ENCODE assay signal across 9 cellular contexts in genomic region chr4:24032371-24032989, GRCh38.
DNase-seq lines count a peak whose midpoint lies in the region; ATAC-seq lines count a peak whose summit lies in the region.
"Had no signal": no experiment of that assay in that cellular context is flagged by ENCODE, and none has a peak within 500 bp of the region (broad histone marks: within the 10 kb centered on the region; RNA-seq: fewer than 3 reads in every experiment).

No MANE protein-coding gene starts in this region.

- H3K9me3 ChIP-seq in SJCRH30 (replicated peaks), result no peaks in the 10 kb centered on the region

- DNase-seq in AG08396 (ENCODE audit: low spot score) (peak; percentile 17), SJCRH30 (peak; percentile 13 to 37), islet precursor cell (peak; percentile 61), hypothalamus (lab: John Stamatoyannopoulos, UW) (no peak), DMS153 (lab: John Stamatoyannopoulos, UW) (no peak)
- DNase-seq in stimulated activated CD4-positive, alpha-beta T cell treated with anti-CD3 and anti-CD28 coated beads, Interleukin-4, amount 100 ng/mL, for 4 hours, result no peak

- H3K27me3 ChIP-seq in SJCRH30, result no peaks in the 10 kb centered on the region

- no peaks in the 10 kb centered on the region for H3K4me1 ChIP-seq in SJCRH30

- ATAC-seq in GM21786 (IDR thresholded peaks at IDR 0.05; ENCODE audit: unreplicated experiment), result peak; percentile 74
- no peak for ATAC-seq in HG03469 (IDR thresholded peaks at IDR 0.05; ENCODE audit: unreplicated experiment)
- ATAC-seq: activated CD4-positive, CD25-positive, alpha-beta regulatory T cell treated with anti-CD3 and anti-CD28 coated beads, Interleukin-2, amount 50 U/mL, for 24 hours had no signal

- no peaks in the 10 kb centered on the region for H3K36me3 ChIP-seq in SJCRH30

- no peak overlapping the region for H3K4me3 ChIP-seq in SJCRH30

- H3K27ac ChIP-seq in SJCRH30, result no peak overlapping the region

Comparison
In these comparisons a context has a peak if more than half of its experiments do, and no peak if none do; other contexts are left out.
1. DNase-seq: peak in AG08396 (single experiment), SJCRH30 (2 of 2) and islet precursor cell (single experiment); none in stimulated activated CD4-positive, alpha-beta T cell treated with anti-CD3 and anti-CD28 coated beads, Interleukin-4, amount 100 ng/mL, for 4 hours (0 of 2), hypothalamus (0 of 51) and DMS153 (single experiment).